In the genomic region with DNA sequence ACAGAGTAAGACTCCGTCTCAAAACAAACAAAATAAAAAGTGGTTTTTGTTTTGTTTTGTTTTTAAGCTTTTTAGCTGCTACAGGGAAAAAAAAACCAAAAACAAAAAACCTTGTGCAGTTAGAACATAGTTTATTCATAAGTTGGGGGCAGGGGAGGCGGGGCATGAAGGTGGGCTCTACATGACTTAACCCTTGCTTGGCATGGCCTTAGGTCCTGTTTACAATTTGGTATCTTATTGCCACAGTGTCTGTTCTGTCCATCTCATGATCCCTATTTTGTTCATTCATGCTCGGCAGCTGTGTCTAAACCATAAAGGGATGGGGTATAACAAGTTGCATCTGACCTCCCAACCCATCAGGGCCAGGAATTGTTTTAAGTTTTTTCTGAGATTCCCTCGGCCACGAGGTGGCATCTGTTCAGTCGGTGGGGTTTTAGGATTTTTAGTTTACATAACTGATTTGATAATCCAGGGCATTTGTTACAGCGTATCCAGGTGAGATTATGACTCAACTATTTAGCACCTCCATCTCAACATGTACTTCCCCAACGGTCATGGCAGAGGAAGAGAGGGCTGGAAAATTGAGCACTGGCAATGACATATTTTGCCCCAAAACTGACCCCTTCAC, we compare ENCODE assay signal across 13 cellular contexts. TPM values are rescaled to one million over a fixed set of nuclear protein-coding genes. Genes with fewer than 3 reads are reported as not detected.
DNase-seq lines count a peak whose midpoint lies in the region; ATAC-seq, FAIRE-seq and TF ChIP-seq lines count a peak whose summit lies in the region.
"Had no signal": no experiment of that assay in that cellular context is flagged by ENCODE, and none has a peak within 500 bp of the region (broad histone marks: within the 10 kb centered on the region; RNA-seq: fewer than 3 reads in every experiment).

No MANE protein-coding gene starts in this region.

- no peak for ATAC-seq in stimulated activated memory B cell treated with anti-CD40 and anti-IgM and Interleukin-4, amounts not matched to agents 10 μg/mL and 1 μg/mL and 100 μg/mL, for 72 hours
- no peak for ATAC-seq in HG03097 (IDR thresholded peaks at IDR 0.05; ENCODE audit: low FRiP score, unreplicated experiment)
- ATAC-seq: T-helper 17 cell had no signal

- H3K27ac Mint-ChIP-seq in stimulated activated memory B cell treated with anti-CD40 and anti-IgM and Interleukin-4, amounts not matched to agents 10 μg/mL and 1 μg/mL and 100 μg/mL, for 72 hours, result no peak overlapping the region
- H3K27ac Mint-ChIP-seq: T-helper 17 cell had no signal

- H3K79me2 ChIP-seq in keratinocyte (ENCODE audit: control insufficient read depth, insufficient read depth, low read length), result peaks cover 15% of the 10 kb centered on the region

- H3K36me3 Mint-ChIP-seq in stimulated activated memory B cell treated with anti-CD40 and anti-IgM and Interleukin-4, amounts not matched to agents 10 μg/mL and 1 μg/mL and 100 μg/mL, for 72 hours, result peaks cover 12% of the 10 kb centered on the region
- H3K36me3 Mint-ChIP-seq: immature natural killer cell had no signal

- no peaks in the 10 kb centered on the region for H3K9me1 ChIP-seq in keratinocyte (ENCODE audit: control insufficient read depth, extremely low read depth, insufficient read depth, low read length)

- H3K9ac ChIP-seq in keratinocyte (ENCODE audit: control insufficient read depth, extremely low read depth, insufficient read depth, low read length), result no peak overlapping the region

- no peaks in the 10 kb centered on the region for H4K20me1 ChIP-seq in keratinocyte (ENCODE audit: control insufficient read depth, extremely low read depth, insufficient read depth, low read length)

- DNase-seq in AG20443 (ENCODE audit: low spot score) (peak; percentile 30), GM13977 (ENCODE audit: low spot score) (peak; percentile 10), keratinocyte (ENCODE audit: low read depth, low spot score) (no peak), substantia nigra (lab: John Stamatoyannopoulos, UW) (no peak)
- DNase-seq in activated naive CD4-positive, alpha-beta T cell (lab: John Stamatoyannopoulos, UW), result no peak
- DNase-seq: Calu3, immature natural killer cell, NCI-H226, T-helper 17 cell had no signal

- no peaks in the 10 kb centered on the region for H3K9me3 ChIP-seq in keratinocyte (ENCODE audit: control insufficient read depth, low read depth, low read length)

- FAIRE-seq in keratinocyte (lab: Jason Lieb, UNC), result no peak

- H2AFZ ChIP-seq in keratinocyte (ENCODE audit: control insufficient read depth, low read length), result no peak overlapping the region

- TF ChIP-seq CTCF in GM13977 (IDR thresholded peaks at IDR 0.05; ENCODE audit: extremely low read depth, insufficient read depth, missing control alignments), result no peak
- peak; percentile 55 for TF ChIP-seq CTCF in VCaP (conservative IDR thresholded peaks at IDR 0.05)
- peak in 2 of 3 experiments; percentile 19 to 25 for TF ChIP-seq CTCF in keratinocyte (optimal IDR thresholded peaks at IDR 0.05 in 1 of 3, IDR thresholded peaks at IDR 0.05 in 1 of 3, conservative IDR thresholded peaks at IDR 0.05 in 1 of 3; ENCODE audit: extremely low read depth in 1 of 3, insufficient read depth in 2 of 3, low read length in 3 of 3)

- H3K27ac ChIP-seq in VCaP (no peak overlapping the region), keratinocyte (ENCODE audit: control insufficient read depth, insufficient read depth, low read length) (no peak overlapping the region), substantia nigra (ENCODE audit: low read depth, low read length, poor library complexity, severe bottlenecking) (no peak overlapping the region)

- H3K4me1 ChIP-seq in keratinocyte (ENCODE audit: control insufficient read depth, extremely low read depth, insufficient read depth, low read length), result no peaks in the 10 kb centered on the region

- H3K27me3 Mint-ChIP-seq in stimulated activated memory B cell treated with anti-CD40 and anti-IgM and Interleukin-4, amounts not matched to agents 10 μg/mL and 1 μg/mL and 100 μg/mL, for 72 hours, result no peaks in the 10 kb centered on the region
- H3K27me3 Mint-ChIP-seq: central memory CD8-positive, alpha-beta T cell; T-helper 17 cell had no signal

- no peak overlapping the region for H3K4me2 ChIP-seq in keratinocyte (ENCODE audit: control insufficient read depth, extremely low read depth, insufficient read depth, low read depth, low read length)

- peaks cover 4 to 5% of the 10 kb centered on the region in 2 experiments for H3K36me3 ChIP-seq in keratinocyte (ENCODE audit: control insufficient read depth in 2 of 2, extremely low read depth in 1 of 2, insufficient read depth in 2 of 2, low read length in 2 of 2)

- H3K4me1 Mint-ChIP-seq in stimulated activated memory B cell treated with anti-CD40 and anti-IgM and Interleukin-4, amounts not matched to agents 10 μg/mL and 1 μg/mL and 100 μg/mL, for 72 hours, result peaks cover 36% of the 10 kb centered on the region

- dilution Hi-C loops in keratinocyte (cut with MboI; ENCODE audit: extremely low pct_ligation_motif_present, low sequenced_read_pairs), result no loop called here

- in situ Hi-C loops in GM13977 (cut with MboI; ENCODE audit: low pct_unique_long_range_greater_than_20kb, low sequenced_read_pairs, unreplicated experiment), result no loop called here

- no peaks in the 10 kb centered on the region for H3K9me3 Mint-ChIP-seq in stimulated activated memory B cell treated with anti-CD40 and anti-IgM and Interleukin-4, amounts not matched to agents 10 μg/mL and 1 μg/mL and 100 μg/mL, for 72 hours
- H3K9me3 Mint-ChIP-seq: central memory CD8-positive, alpha-beta T cell; immature natural killer cell had no signal

- no peak overlapping the region for H3K4me3 Mint-ChIP-seq in stimulated activated memory B cell treated with anti-CD40 and anti-IgM and Interleukin-4, amounts not matched to agents 10 μg/mL and 1 μg/mL and 100 μg/mL, for 72 hours
- H3K4me3 Mint-ChIP-seq: central memory CD8-positive, alpha-beta T cell; immature natural killer cell; T-helper 17 cell had no signal

- no peak overlapping the region for H3K4me3 ChIP-seq in keratinocyte (ENCODE audit: control insufficient read depth in 2 of 3, extremely low read depth in 1 of 3, insufficient read depth in 2 of 3, low read depth in 1 of 3, low read length in 3 of 3)

- H3K27me3 ChIP-seq in keratinocyte (ENCODE audit: control insufficient read depth, extremely low read depth, insufficient read depth, low read length), result no peaks in the 10 kb centered on the region

RNA-seq across cellular contexts. Expression of a gene that starts 6.9 kb away (rescaled TPM):
- polyA plus RNA-seq in keratinocyte, result 3.1 to 6.8 TPM (median 3.1 TPM) in 3 replicates
- polyA plus RNA-seq in keratinocyte (2011; ENCODE audit: low read depth), result 1.9 TPM
- 1.6 and 3.2 TPM in 2 replicates for polyA plus RNA-seq in keratinocyte (2011; cell fraction: cytosol; rRNA removed)
- polyA plus RNA-seq in keratinocyte (2011; cell fraction: nucleus; rRNA removed), result 9.4 and 12.4 TPM in 2 replicates
- polyA plus RNA-seq in keratinocyte (2012; ENCODE audit: low replicate concordance), result 5.1 and 6.5 TPM in 2 replicates
- 6.3 to 10.1 TPM (median 7.3 TPM) in 3 replicates for polyA minus RNA-seq in keratinocyte
- polyA minus RNA-seq in keratinocyte (2011; cell fraction: cytosol; rRNA and poly(A)+ RNA removed), result 10.7 TPM
- 12.8 TPM in 2 replicates for polyA minus RNA-seq in keratinocyte (2011; cell fraction: nucleus; rRNA and poly(A)+ RNA removed)

RNA-seq across cellular contexts. Expression of a gene that starts 13.0 kb away (rescaled TPM):
- polyA plus RNA-seq in keratinocyte, result 2.1 to 23.2 TPM (median 7.5 TPM) in 3 replicates
- polyA plus RNA-seq in keratinocyte (2011; ENCODE audit: low read depth), result 40.0 TPM
- polyA plus RNA-seq in keratinocyte (2011; cell fraction: cytosol; rRNA removed), result 4.8 and 5.1 TPM in 2 replicates
- 16.0 and 18.4 TPM in 2 replicates for polyA plus RNA-seq in keratinocyte (2011; cell fraction: nucleus; rRNA removed)
- 2.2 and 136 TPM in 2 replicates for polyA plus RNA-seq in keratinocyte (2012; ENCODE audit: low replicate concordance)
- polyA minus RNA-seq in keratinocyte, result 3.1 to 41.5 TPM (median 11.4 TPM) in 3 replicates
- polyA minus RNA-seq in keratinocyte (2011; cell fraction: cytosol; rRNA and poly(A)+ RNA removed), result 9.8 TPM
- polyA minus RNA-seq in keratinocyte (2011; cell fraction: nucleus; rRNA and poly(A)+ RNA removed), result 17.5 and 20.6 TPM in 2 replicates
- polyA plus RNA-seq: immature natural killer cell had no signal

RNA-seq across cellular contexts. Expression of a gene that starts 53.3 kb away (rescaled TPM):
- polyA plus RNA-seq in keratinocyte, result 16.0 to 20.6 TPM (median 18.5 TPM) in 3 replicates
- polyA plus RNA-seq in keratinocyte (2011; ENCODE audit: low read depth), result 11.1 TPM
- 7.5 and 17.5 TPM in 2 replicates for polyA plus RNA-seq in keratinocyte (2011; cell fraction: cytosol; rRNA removed)
- 17.2 and 19.6 TPM in 2 replicates for polyA plus RNA-seq in keratinocyte (2011; cell fraction: nucleus; rRNA removed)
- 11.6 and 28.0 TPM in 2 replicates for polyA plus RNA-seq in keratinocyte (2012; ENCODE audit: low replicate concordance)
- 4.7 to 7.3 TPM (median 5.1 TPM) in 3 replicates for polyA minus RNA-seq in keratinocyte
- 26.1 TPM for polyA minus RNA-seq in keratinocyte (2011; cell fraction: cytosol; rRNA and poly(A)+ RNA removed)
- polyA minus RNA-seq in keratinocyte (2011; cell fraction: nucleus; rRNA and poly(A)+ RNA removed), result 3.3 and 4.0 TPM in 2 replicates

RNA-seq across cellular contexts. Expression of a gene that starts 59.9 kb away (rescaled TPM):
- 0.12 to 0.44 TPM (median 0.15 TPM) in 3 replicates for polyA plus RNA-seq in keratinocyte
- 0.39 TPM for polyA plus RNA-seq in keratinocyte (2011; ENCODE audit: low read depth)
- 0.04 and 0.08 TPM in 2 replicates for polyA plus RNA-seq in keratinocyte (2011; cell fraction: cytosol; rRNA removed)
- 0.84 and 1.2 TPM in 2 replicates for polyA plus RNA-seq in keratinocyte (2011; cell fraction: nucleus; rRNA removed)
- polyA plus RNA-seq in keratinocyte (2012; ENCODE audit: low replicate concordance), result 0.21 and 0.93 TPM in 2 replicates
- 0.79 TPM in 1 of 3 replicates, not detected in the others for polyA minus RNA-seq in keratinocyte
- not detected for polyA minus RNA-seq in keratinocyte (2011; cell fraction: cytosol; rRNA and poly(A)+ RNA removed)
- 0.47 TPM in 1 of 2 replicates, not detected in the other for polyA minus RNA-seq in keratinocyte (2011; cell fraction: nucleus; rRNA and poly(A)+ RNA removed)

Comparison
In these comparisons a context has a peak if more than half of its experiments do, and no peak if none do; other contexts are left out.
1. DNase-seq: peak in AG20443 (single experiment) and GM13977 (single experiment); none in keratinocyte (single experiment), activated naive CD4-positive, alpha-beta T cell (0 of 4) and substantia nigra (0 of 49).